1 cellular context compared by ENCODE assay signal in the genomic region with DNA sequence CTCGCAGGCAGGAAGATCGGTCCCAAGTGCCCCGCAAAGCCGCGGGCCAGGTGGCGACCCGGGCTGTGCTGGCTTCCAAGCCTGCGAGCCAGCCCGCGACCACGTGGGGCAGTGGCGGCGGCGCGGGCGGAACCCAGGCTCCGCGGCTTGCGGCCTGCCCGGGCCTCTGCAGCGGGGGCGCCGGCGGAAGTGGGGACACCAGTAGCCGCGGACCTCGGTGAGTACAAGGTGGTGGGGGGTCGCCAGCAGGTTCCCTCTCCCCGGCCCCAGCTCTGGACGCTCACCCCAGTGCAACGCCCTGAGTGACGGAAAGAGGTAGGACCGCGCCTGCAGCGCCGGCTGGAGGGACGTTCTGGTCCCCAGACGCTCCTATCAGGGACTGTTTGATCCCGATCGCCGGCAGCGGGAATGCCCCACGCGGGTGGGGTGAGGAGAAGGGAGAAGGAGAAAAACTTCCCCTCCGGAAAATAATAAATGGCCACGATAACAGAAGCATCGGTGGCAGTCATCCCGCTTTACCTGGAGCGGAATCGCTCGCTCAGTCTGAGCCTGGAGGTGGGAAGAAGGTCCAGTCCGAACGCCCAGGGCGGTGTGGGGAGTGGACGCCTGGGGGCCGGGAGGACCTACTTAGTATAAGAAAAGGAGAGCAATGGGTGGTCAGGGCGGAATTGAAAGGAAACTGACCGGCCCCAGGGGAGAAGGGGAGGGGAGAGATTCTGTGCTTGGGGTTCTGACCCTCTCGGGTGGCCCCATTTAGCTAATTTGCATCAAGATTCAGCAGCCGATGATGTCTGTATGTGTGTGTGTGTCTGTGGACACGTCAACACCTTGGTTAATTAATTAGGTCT.
TF ChIP-seq lines count a peak whose summit lies in the region.

A gene with protein sequence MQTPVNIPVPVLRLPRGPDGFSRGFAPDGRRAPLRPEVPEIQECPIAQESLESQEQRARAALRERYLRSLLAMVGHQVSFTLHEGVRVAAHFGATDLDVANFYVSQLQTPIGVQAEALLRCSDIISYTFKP (plus strand): TSS at position 198 of the 848 bp plus-strand sequence. CDS start 10,855 bp downstream, outside the sequence.

TF ChIP-seq in HepG2, 621 proteins besides CTCF, POLR2A, EP300 and RAD21 (continued from another document and continues in another):
- TF ChIP-seq, protein P1, sequence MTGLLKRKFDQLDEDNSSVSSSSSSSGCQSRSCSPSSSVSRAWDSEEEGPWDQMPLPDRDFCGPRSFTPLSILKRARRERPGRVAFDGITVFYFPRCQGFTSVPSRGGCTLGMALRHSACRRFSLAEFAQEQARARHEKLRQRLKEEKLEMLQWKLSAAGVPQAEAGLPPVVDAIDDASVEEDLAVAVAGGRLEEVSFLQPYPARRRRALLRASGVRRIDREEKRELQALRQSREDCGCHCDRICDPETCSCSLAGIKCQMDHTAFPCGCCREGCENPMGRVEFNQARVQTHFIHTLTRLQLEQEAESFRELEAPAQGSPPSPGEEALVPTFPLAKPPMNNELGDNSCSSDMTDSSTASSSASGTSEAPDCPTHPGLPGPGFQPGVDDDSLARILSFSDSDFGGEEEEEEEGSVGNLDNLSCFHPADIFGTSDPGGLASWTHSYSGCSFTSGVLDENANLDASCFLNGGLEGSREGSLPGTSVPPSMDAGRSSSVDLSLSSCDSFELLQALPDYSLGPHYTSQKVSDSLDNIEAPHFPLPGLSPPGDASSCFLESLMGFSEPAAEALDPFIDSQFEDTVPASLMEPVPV (CRISPR knock-in tag; IDR thresholded peaks at IDR 0.05): peak; percentile 83
- TF ChIP-seq, protein P2, sequence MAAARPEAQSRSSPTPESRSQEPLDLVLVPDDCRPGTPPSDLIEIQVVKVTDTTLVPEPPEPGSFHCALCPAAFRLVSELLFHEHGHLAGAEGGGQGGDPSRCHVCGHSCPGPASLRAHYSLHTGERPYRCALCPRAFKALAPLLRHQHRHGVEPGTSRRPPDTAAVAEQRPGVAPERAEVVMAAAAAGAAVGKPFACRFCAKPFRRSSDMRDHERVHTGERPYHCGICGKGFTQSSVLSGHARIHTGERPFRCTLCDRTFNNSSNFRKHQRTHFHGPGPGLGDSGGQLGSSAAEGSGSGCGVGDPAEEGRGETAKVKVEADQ (CRISPR knock-in tag; IDR thresholded peaks at IDR 0.05; ENCODE audit: borderline replicate concordance): peak; percentile 98
- TF ChIP-seq ZNF558 (CRISPR knock-in tag; IDR thresholded peaks at IDR 0.05; ENCODE audit: borderline replicate concordance): peak; percentile 47; the same call in 1 of the 2 replicates
- peak; percentile 87 for TF ChIP-seq ESRRA (CRISPR knock-in tag; IDR thresholded peaks at IDR 0.05; ENCODE audit: low read depth)
- TF ChIP-seq, protein P3, sequence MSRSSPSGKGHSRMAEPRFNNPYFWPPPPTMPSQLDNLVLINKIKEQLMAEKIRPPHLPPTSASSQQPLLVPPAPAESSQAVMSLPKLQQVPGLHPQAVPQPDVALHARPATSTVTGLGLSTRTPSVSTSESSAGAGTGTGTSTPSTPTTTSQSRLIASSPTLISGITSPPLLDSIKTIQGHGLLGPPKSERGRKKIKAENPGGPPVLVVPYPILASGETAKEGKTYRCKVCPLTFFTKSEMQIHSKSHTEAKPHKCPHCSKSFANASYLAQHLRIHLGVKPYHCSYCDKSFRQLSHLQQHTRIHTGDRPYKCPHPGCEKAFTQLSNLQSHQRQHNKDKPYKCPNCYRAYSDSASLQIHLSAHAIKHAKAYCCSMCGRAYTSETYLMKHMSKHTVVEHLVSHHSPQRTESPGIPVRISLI (CRISPR knock-in tag; IDR thresholded peaks at IDR 0.05; ENCODE audit: borderline replicate concordance): no peak; the same call in 1 of the 2 replicates
- 0 out of 2 replicates have a peak, but pooled peaks have one; percentile 48 for TF ChIP-seq MYNN (CRISPR knock-in tag; IDR thresholded peaks at IDR 0.05; ENCODE audit: low read depth)
- TF ChIP-seq TMF1 (CRISPR knock-in tag; IDR thresholded peaks at IDR 0.05; ENCODE audit: low read depth): peak; percentile 95
- peak; percentile 94 for TF ChIP-seq SRSF1 (optimal IDR thresholded peaks at IDR 0.05; ENCODE audit: low read depth, low read length)
- TF ChIP-seq SP5 (CRISPR knock-in tag; IDR thresholded peaks at IDR 0.05; ENCODE audit: borderline replicate concordance, low read depth): no peak
- no peak for TF ChIP-seq ZMYM2 (CRISPR knock-in tag; IDR thresholded peaks at IDR 0.05)
- TF ChIP-seq ZNF101 (CRISPR knock-in tag; IDR thresholded peaks at IDR 0.05; ENCODE audit: borderline replicate concordance, low read depth): peak; percentile 75; the same call in 1 of the 2 replicates
- TF ChIP-seq, protein P4, sequence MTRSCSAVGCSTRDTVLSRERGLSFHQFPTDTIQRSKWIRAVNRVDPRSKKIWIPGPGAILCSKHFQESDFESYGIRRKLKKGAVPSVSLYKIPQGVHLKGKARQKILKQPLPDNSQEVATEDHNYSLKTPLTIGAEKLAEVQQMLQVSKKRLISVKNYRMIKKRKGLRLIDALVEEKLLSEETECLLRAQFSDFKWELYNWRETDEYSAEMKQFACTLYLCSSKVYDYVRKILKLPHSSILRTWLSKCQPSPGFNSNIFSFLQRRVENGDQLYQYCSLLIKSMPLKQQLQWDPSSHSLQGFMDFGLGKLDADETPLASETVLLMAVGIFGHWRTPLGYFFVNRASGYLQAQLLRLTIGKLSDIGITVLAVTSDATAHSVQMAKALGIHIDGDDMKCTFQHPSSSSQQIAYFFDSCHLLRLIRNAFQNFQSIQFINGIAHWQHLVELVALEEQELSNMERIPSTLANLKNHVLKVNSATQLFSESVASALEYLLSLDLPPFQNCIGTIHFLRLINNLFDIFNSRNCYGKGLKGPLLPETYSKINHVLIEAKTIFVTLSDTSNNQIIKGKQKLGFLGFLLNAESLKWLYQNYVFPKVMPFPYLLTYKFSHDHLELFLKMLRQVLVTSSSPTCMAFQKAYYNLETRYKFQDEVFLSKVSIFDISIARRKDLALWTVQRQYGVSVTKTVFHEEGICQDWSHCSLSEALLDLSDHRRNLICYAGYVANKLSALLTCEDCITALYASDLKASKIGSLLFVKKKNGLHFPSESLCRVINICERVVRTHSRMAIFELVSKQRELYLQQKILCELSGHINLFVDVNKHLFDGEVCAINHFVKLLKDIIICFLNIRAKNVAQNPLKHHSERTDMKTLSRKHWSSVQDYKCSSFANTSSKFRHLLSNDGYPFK (CRISPR knock-in tag; IDR thresholded peaks at IDR 0.05; ENCODE audit: borderline replicate concordance): no peak; the same call in 1 of the 2 replicates
- TF ChIP-seq, protein P5, sequence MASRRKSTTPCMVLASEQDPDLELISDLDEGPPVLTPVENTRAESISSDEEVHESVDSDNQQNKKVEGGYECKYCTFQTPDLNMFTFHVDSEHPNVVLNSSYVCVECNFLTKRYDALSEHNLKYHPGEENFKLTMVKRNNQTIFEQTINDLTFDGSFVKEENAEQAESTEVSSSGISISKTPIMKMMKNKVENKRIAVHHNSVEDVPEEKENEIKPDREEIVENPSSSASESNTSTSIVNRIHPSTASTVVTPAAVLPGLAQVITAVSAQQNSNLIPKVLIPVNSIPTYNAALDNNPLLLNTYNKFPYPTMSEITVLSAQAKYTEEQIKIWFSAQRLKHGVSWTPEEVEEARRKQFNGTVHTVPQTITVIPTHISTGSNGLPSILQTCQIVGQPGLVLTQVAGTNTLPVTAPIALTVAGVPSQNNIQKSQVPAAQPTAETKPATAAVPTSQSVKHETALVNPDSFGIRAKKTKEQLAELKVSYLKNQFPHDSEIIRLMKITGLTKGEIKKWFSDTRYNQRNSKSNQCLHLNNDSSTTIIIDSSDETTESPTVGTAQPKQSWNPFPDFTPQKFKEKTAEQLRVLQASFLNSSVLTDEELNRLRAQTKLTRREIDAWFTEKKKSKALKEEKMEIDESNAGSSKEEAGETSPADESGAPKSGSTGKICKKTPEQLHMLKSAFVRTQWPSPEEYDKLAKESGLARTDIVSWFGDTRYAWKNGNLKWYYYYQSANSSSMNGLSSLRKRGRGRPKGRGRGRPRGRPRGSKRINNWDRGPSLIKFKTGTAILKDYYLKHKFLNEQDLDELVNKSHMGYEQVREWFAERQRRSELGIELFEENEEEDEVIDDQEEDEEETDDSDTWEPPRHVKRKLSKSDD (CRISPR knock-in tag; IDR thresholded peaks at IDR 0.05; ENCODE audit: low read depth): peak; percentile 97
- no peak for TF ChIP-seq RFX5 (IDR thresholded peaks at IDR 0.05; ENCODE audit: low read depth, low read length)
- peak; percentile 99 for TF ChIP-seq ZNF547 (CRISPR knock-in tag; IDR thresholded peaks at IDR 0.05)
- no peak for TF ChIP-seq TBX3 (IDR thresholded peaks at IDR 0.05; ENCODE audit: borderline replicate concordance)
- TF ChIP-seq, protein P6, sequence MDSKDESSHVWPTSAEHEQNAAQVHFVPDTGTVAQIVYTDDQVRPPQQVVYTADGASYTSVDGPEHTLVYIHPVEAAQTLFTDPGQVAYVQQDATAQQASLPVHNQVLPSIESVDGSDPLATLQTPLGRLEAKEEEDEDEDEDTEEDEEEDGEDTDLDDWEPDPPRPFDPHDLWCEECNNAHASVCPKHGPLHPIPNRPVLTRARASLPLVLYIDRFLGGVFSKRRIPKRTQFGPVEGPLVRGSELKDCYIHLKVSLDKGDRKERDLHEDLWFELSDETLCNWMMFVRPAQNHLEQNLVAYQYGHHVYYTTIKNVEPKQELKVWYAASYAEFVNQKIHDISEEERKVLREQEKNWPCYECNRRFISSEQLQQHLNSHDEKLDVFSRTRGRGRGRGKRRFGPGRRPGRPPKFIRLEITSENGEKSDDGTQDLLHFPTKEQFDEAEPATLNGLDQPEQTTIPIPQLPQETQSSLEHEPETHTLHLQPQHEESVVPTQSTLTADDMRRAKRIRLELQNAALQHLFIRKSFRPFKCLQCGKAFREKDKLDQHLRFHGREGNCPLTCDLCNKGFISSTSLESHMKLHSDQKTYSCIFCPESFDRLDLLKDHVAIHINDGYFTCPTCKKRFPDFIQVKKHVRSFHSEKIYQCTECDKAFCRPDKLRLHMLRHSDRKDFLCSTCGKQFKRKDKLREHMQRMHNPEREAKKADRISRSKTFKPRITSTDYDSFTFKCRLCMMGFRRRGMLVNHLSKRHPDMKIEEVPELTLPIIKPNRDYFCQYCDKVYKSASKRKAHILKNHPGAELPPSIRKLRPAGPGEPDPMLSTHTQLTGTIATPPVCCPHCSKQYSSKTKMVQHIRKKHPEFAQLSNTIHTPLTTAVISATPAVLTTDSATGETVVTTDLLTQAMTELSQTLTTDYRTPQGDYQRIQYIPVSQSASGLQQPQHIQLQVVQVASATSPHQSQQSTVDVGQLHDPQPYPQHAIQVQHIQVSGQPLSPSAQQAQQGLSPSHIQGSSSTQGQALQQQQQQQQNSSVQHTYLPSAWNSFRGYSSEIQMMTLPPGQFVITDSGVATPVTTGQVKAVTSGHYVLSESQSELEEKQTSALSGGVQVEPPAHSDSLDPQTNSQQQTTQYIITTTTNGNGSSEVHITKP (CRISPR knock-in tag; IDR thresholded peaks at IDR 0.05; ENCODE audit: low read depth): no peak; the same call in 1 of the 2 replicates
- TF ChIP-seq, protein P7, sequence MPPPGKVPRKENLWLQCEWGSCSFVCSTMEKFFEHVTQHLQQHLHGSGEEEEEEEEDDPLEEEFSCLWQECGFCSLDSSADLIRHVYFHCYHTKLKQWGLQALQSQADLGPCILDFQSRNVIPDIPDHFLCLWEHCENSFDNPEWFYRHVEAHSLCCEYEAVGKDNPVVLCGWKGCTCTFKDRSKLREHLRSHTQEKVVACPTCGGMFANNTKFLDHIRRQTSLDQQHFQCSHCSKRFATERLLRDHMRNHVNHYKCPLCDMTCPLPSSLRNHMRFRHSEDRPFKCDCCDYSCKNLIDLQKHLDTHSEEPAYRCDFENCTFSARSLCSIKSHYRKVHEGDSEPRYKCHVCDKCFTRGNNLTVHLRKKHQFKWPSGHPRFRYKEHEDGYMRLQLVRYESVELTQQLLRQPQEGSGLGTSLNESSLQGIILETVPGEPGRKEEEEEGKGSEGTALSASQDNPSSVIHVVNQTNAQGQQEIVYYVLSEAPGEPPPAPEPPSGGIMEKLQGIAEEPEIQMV (CRISPR knock-in tag; IDR thresholded peaks at IDR 0.05; ENCODE audit: low read depth): peak; percentile 90; the same call in 1 of the 2 replicates
- TF ChIP-seq SNAPC2 (CRISPR knock-in tag; IDR thresholded peaks at IDR 0.05): no peak
- TF ChIP-seq FOXA3 (CRISPR knock-in tag; IDR thresholded peaks at IDR 0.05): peak; percentile 77
- TF ChIP-seq, protein P8, sequence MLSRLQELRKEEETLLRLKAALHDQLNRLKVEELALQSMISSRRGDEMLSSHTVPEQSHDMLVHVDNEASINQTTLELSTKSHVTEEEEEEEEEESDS (CRISPR knock-in tag; IDR thresholded peaks at IDR 0.05; ENCODE audit: borderline replicate concordance): no peak; the same call in 1 of the 2 replicates
- TF ChIP-seq, protein P9, sequence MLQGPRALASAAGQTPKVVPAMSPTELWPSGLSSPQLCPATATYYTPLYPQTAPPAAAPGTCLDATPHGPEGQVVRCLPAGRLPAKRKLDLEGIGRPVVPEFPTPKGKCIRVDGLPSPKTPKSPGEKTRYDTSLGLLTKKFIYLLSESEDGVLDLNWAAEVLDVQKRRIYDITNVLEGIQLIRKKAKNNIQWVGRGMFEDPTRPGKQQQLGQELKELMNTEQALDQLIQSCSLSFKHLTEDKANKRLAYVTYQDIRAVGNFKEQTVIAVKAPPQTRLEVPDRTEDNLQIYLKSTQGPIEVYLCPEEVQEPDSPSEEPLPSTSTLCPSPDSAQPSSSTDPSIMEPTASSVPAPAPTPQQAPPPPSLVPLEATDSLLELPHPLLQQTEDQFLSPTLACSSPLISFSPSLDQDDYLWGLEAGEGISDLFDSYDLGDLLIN (CRISPR knock-in tag; IDR thresholded peaks at IDR 0.05; ENCODE audit: borderline replicate concordance): peak; percentile 58; the same call in 1 of the 2 replicates
- TF ChIP-seq ZNF317 (CRISPR knock-in tag; IDR thresholded peaks at IDR 0.05): no peak
- TF ChIP-seq, protein P10, sequence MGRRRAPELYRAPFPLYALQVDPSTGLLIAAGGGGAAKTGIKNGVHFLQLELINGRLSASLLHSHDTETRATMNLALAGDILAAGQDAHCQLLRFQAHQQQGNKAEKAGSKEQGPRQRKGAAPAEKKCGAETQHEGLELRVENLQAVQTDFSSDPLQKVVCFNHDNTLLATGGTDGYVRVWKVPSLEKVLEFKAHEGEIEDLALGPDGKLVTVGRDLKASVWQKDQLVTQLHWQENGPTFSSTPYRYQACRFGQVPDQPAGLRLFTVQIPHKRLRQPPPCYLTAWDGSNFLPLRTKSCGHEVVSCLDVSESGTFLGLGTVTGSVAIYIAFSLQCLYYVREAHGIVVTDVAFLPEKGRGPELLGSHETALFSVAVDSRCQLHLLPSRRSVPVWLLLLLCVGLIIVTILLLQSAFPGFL (CRISPR knock-in tag; IDR thresholded peaks at IDR 0.05): peak; percentile 86; the same call in 1 of the 2 replicates
- peak; percentile 87 for TF ChIP-seq ZFY (CRISPR knock-in tag; IDR thresholded peaks at IDR 0.05)
- TF ChIP-seq ZNF33B (CRISPR knock-in tag; IDR thresholded peaks at IDR 0.05): peak; percentile 61; the same call in 1 of the 2 replicates
- no peak for TF ChIP-seq ZEB1 (IDR thresholded peaks at IDR 0.05; ENCODE audit: insufficient replicate concordance, low read depth)
- no peak; the same call in 1 of the 2 replicates for TF ChIP-seq ZNF850 (CRISPR knock-in tag; conservative IDR thresholded peaks at IDR 0.05)
- TF ChIP-seq ZSCAN9 (CRISPR knock-in tag; IDR thresholded peaks at IDR 0.05; ENCODE audit: borderline replicate concordance): peak; percentile 71; the same call in 1 of the 2 replicates
